9 cellular contexts compared by ENCODE assay signal in genomic region chr1:203126151-203126865, GRCh38. TPM values are rescaled to one million over a fixed set of nuclear protein-coding genes. Genes with fewer than 3 reads are reported as not detected.
DNase-seq lines count a peak whose midpoint lies in the region; ATAC-seq and TF ChIP-seq lines count a peak whose summit lies in the region.
"Had no signal": no experiment of that assay in that cellular context is flagged by ENCODE, and none has a peak within 500 bp of the region (broad histone marks: within the 10 kb centered on the region; RNA-seq: fewer than 3 reads in every experiment).

No MANE protein-coding gene starts in this region.

- TF ChIP-seq CTCF in thoracic aorta (IDR thresholded peaks at IDR 0.05) = peak; percentile 37

- H3K36me3 ChIP-seq in thoracic aorta = no peaks in the 10 kb centered on the region

- no peaks in the 10 kb centered on the region for H3K27me3 ChIP-seq in thoracic aorta (replicated peaks; ENCODE audit: insufficient read depth)

- CTCF ChIA-PET in activated CD4-positive, alpha-beta memory T cell treated with anti-CD3 and anti-CD28 coated beads, Interleukin-2, amount 10 ng/mL, durations not matched to agents 7 days and 5 days (lab: Charles Lee) = interaction anchor here (1.1 kb wide), 1 partner anchor 141 kb away, joined by 3 read pairs; no protein-coding TSS in a partner anchor

- peak; percentile 44 for DNase-seq in activated CD8-positive, alpha-beta memory T cell treated with anti-CD3 and anti-CD28 coated beads for 24 hours
- no peak for DNase-seq in activated CD8-positive, alpha-beta memory T cell treated with anti-CD3 and anti-CD28 coated beads, Interleukin-2, amount 50 U/mL, for 4 hours
- DNase-seq in SK-MEL-5 (ENCODE audit: low read depth, low spot score) = peak; percentile 40
- DNase-seq in hepatic stellate cell (ENCODE audit: low spot score) = peak; percentile 45
- no peak for DNase-seq in thoracic aorta (ENCODE audit: low spot score)
- DNase-seq in activated CD4-positive, alpha-beta memory T cell treated with anti-CD3 and anti-CD28 coated beads, Interleukin-2, amount 10 ng/mL, durations not matched to agents 7 days and 5 days = no peak
- no peak for DNase-seq in NCI-H146 treated with DMSO at 0.1 percent for 48 hours (lab: John Stamatoyannopoulos, UW; ENCODE audit: unreplicated experiment)

- ATAC-seq in thoracic aorta (ENCODE audit: insufficient number of reproducible peaks, low FRiP score, low read depth) (no peak), GM21576 (IDR thresholded peaks at IDR 0.05; ENCODE audit: unreplicated experiment) (no peak)

- no peak overlapping the region for H3K4me3 Mint-ChIP-seq in activated CD4-positive, alpha-beta memory T cell treated with anti-CD3 and anti-CD28 coated beads, Interleukin-2, amount 10 ng/mL, durations not matched to agents 7 days and 5 days

- H3K27me3 Mint-ChIP-seq in activated CD4-positive, alpha-beta memory T cell treated with anti-CD3 and anti-CD28 coated beads, Interleukin-2, amount 10 ng/mL, durations not matched to agents 7 days and 5 days = peaks cover 71% of the 10 kb centered on the region

- peaks cover 11% of the 10 kb centered on the region for H3K4me1 Mint-ChIP-seq in activated CD4-positive, alpha-beta memory T cell treated with anti-CD3 and anti-CD28 coated beads, Interleukin-2, amount 10 ng/mL, durations not matched to agents 7 days and 5 days

- no peaks in the 10 kb centered on the region for H3K9me3 ChIP-seq in thoracic aorta

- H3K9me3 Mint-ChIP-seq in activated CD4-positive, alpha-beta memory T cell treated with anti-CD3 and anti-CD28 coated beads, Interleukin-2, amount 10 ng/mL, durations not matched to agents 7 days and 5 days = no peaks in the 10 kb centered on the region

- H3K27ac ChIP-seq in thoracic aorta = no peak overlapping the region

- in situ Hi-C loops in SK-MEL-5 (cut with HindIII; ENCODE audit: low pct_unique_long_range_greater_than_20kb, low sequenced_read_pairs) = no loop called here

- POLR2A ChIA-PET in activated CD4-positive, alpha-beta memory T cell treated with anti-CD3 and anti-CD28 coated beads, Interleukin-2, amount 10 ng/mL, durations not matched to agents 7 days and 5 days (lab: Charles Lee) = no interaction called here

- no peak overlapping the region for H3K27ac Mint-ChIP-seq in activated CD4-positive, alpha-beta memory T cell treated with anti-CD3 and anti-CD28 coated beads, Interleukin-2, amount 10 ng/mL, durations not matched to agents 7 days and 5 days

- peaks cover 16 to 27% of the 10 kb centered on the region in 2 donors for H3K4me1 ChIP-seq in thoracic aorta (ENCODE audit: control insufficient read depth in 1 of 2, low read depth in 2 of 2)

- H3K4me3 ChIP-seq in thoracic aorta = peak overlapping the region; percentile 70

- no peaks in the 10 kb centered on the region for H3K36me3 Mint-ChIP-seq in activated CD4-positive, alpha-beta memory T cell treated with anti-CD3 and anti-CD28 coated beads, Interleukin-2, amount 10 ng/mL, durations not matched to agents 7 days and 5 days (ENCODE audit: low read depth)

RNA-seq across cellular contexts. Expression of gene ADORA1, which starts 1.2 kb away (rescaled TPM):
- 0.92 TPM in 1 of 2 replicates, not detected in the other for total RNA-seq in SK-MEL-5 (2014; rRNA removed; shearing (Covaris generic))
- polyA plus RNA-seq in SK-MEL-5 (2015; cell fraction: cytosol; rRNA removed) = 0.44 and 2.4 TPM in 2 replicates
- polyA plus RNA-seq in SK-MEL-5 (2015; cell fraction: nucleus; rRNA removed) = 0.38 TPM in 1 of 2 replicates, not detected in the other
- total RNA-seq in thoracic aorta = not detected
- under 1 TPM in 1 of 2 experiments, not detected in 1; 0.40 TPM for total RNA-seq in activated CD4-positive, alpha-beta memory T cell treated with anti-CD3 and anti-CD28 coated beads, Interleukin-2, amount 10 ng/mL, durations not matched to agents 7 days and 5 days
- polyA plus RNA-seq: aorta had no signal

RNA-seq across cellular contexts. Expression of gene MYOG, which starts 40.5 kb away (rescaled TPM):
- total RNA-seq in SK-MEL-5 (2014; rRNA removed; shearing (Covaris generic)) = not detected in 2 replicates
- polyA plus RNA-seq in SK-MEL-5 (2015; cell fraction: cytosol; rRNA removed) = not detected in 2 replicates
- not detected in 2 replicates for polyA plus RNA-seq in SK-MEL-5 (2015; cell fraction: nucleus; rRNA removed)
- total RNA-seq in thoracic aorta = not detected
- not detected for total RNA-seq in activated CD4-positive, alpha-beta memory T cell treated with anti-CD3 and anti-CD28 coated beads, Interleukin-2, amount 10 ng/mL, durations not matched to agents 7 days and 5 days
- total RNA-seq: aorta had no signal
- polyA plus RNA-seq: aorta had no signal

RNA-seq across cellular contexts. Expression of gene MYBPH, which starts 49.3 kb away (rescaled TPM):
- total RNA-seq in SK-MEL-5 (2014; rRNA removed; shearing (Covaris generic)) = not detected in 2 replicates
- not detected in 2 replicates for polyA plus RNA-seq in SK-MEL-5 (2015; cell fraction: cytosol; rRNA removed)
- not detected in 2 replicates for polyA plus RNA-seq in SK-MEL-5 (2015; cell fraction: nucleus; rRNA removed)
- not detected for total RNA-seq in thoracic aorta
- not detected for total RNA-seq in activated CD4-positive, alpha-beta memory T cell treated with anti-CD3 and anti-CD28 coated beads, Interleukin-2, amount 10 ng/mL, durations not matched to agents 7 days and 5 days
- total RNA-seq: aorta had no signal
- polyA plus RNA-seq: aorta had no signal

Comparison
In these comparisons a context has a peak if more than half of its experiments do, and no peak if none do; other contexts are left out.
1. DNase-seq: peak in activated CD8-positive, alpha-beta memory T cell treated with anti-CD3 and anti-CD28 coated beads for 24 hours (single experiment), SK-MEL-5 (single experiment) and hepatic stellate cell (single experiment); none in activated CD8-positive, alpha-beta memory T cell treated with anti-CD3 and anti-CD28 coated beads, Interleukin-2, amount 50 U/mL, for 4 hours (single experiment), thoracic aorta (single experiment), activated CD4-positive, alpha-beta memory T cell treated with anti-CD3 and anti-CD28 coated beads, Interleukin-2, amount 10 ng/mL, durations not matched to agents 7 days and 5 days (single experiment) and NCI-H146 treated with DMSO at 0.1 percent for 48 hours (single experiment).